27 cellular contexts compared by ENCODE assay signal in genomic region chr4:151935411-151935810, GRCh38.
"Had no signal": no experiment of that assay in that cellular context is flagged by ENCODE, and none has a peak within 500 bp of the region (broad histone marks: within the 10 kb centered on the region; RNA-seq: fewer than 3 reads in every experiment).

No MANE protein-coding gene starts in this region.

- H3K36me3 ChIP-seq: stomach, suprapubic skin, thoracic aorta, thyroid gland, tibial artery, tibial nerve, transverse colon, upper lobe of left lung, upper lobe of right lung, uterus, vagina had no signal

- H3K27me3 ChIP-seq: stomach, suprapubic skin, testis, thyroid gland, tibial artery, tibial nerve, transverse colon, upper lobe of left lung, upper lobe of right lung, uterus, vagina had no signal

- H3K27me3 Mint-ChIP-seq: stimulated activated naive CD8-positive, alpha-beta T cell treated with anti-CD3 and anti-CD28 coated beads, Interleukin-15, amount 100 ng/mL, for 72 hours; stimulated activated naive CD8-positive, alpha-beta T cell treated with anti-CD3 and anti-CD28 coated beads, Interleukin-15, Interleukin-2, amounts not matched to agents 100 ng/mL and 50 ng/mL, for 24 hours had no signal

- H3K9me3 Mint-ChIP-seq: stimulated activated effector memory CD8-positive, alpha-beta T cell treated with anti-CD3 and anti-CD28 coated beads, Interleukin-12 subunit alpha, Interleukin-12 subunit beta, amount 100 ng/mL, for 72 hours; stimulated activated naive B cell treated with anti-CD40 and anti-IgM and Interleukin-4, amounts not matched to agents 10 μg/mL and 1 μg/mL and 100 μg/mL, for 72 hours; stimulated activated naive CD8-positive, alpha-beta T cell treated with anti-CD3 and anti-CD28 coated beads, Interleukin-15, Interleukin-2, amounts not matched to agents 100 ng/mL and 50 ng/mL, for 24 hours; type B pancreatic cell had no signal

- DNase-seq: stimulated activated CD4-positive, alpha-beta T cell treated with anti-CD3 and anti-CD28 coated beads, Interleukin-2, amount 100 ng/mL, for 48 hours; stimulated activated CD4-positive, alpha-beta T cell treated with anti-CD3 and anti-CD28 coated beads, Interleukin-4, amount 100 ng/mL, for 1 hour; stimulated activated CD4-positive, alpha-beta T cell treated with anti-CD3 and anti-CD28 coated beads, Interleukin-4, amount 100 ng/mL, for 24 hours; stimulated activated CD4-positive, alpha-beta T cell treated with anti-CD3 and anti-CD28 coated beads, Interleukin-4, amount 100 ng/mL, for 4 hours; stimulated activated CD8-positive, alpha-beta memory T cell treated with anti-CD3 and anti-CD28 coated beads, Interleukin-4, amount 100 ng/mL, for 48 hours; stimulated activated naive B cell treated with anti-CD40 and anti-IgM and Interleukin-4, amounts not matched to agents 10 μg/mL and 1 μg/mL and 100 μg/mL, for 72 hours; stimulated activated naive CD4-positive, alpha-beta T cell; stimulated activated naive CD4-positive, alpha-beta T cell treated with Interleukin-2 at 50 U/mL for 16 hours; stimulated activated naive CD8-positive, alpha-beta T cell treated with anti-CD3 and anti-CD28 coated beads, Interleukin-15, amount 100 ng/mL, for 72 hours; stimulated activated naive CD8-positive, alpha-beta T cell treated with anti-CD3 and anti-CD28 coated beads, Interleukin-15, Interleukin-2, amounts not matched to agents 100 U/mL and 50 U/mL, for 24 hours; stomach; testis; thyroid gland; tibial artery; transverse colon; trophoblast cell; upper lobe of left lung; upper lobe of right lung; uterus had no signal

- H3K27ac Mint-ChIP-seq: stimulated activated effector memory CD8-positive, alpha-beta T cell treated with anti-CD3 and anti-CD28 coated beads, Interleukin-12 subunit alpha, Interleukin-12 subunit beta, amount 100 ng/mL, for 72 hours; stimulated activated memory B cell treated with anti-CD40 and anti-IgM and Interleukin-4, amounts not matched to agents 10 μg/mL and 1 μg/mL and 100 μg/mL, for 72 hours; stimulated activated naive B cell treated with anti-CD40 and anti-IgM and Interleukin-4, amounts not matched to agents 10 μg/mL and 1 μg/mL and 100 μg/mL, for 72 hours; stimulated activated naive CD8-positive, alpha-beta T cell treated with anti-CD3 and anti-CD28 coated beads, Interleukin-15, Interleukin-2, amounts not matched to agents 100 ng/mL and 50 ng/mL, for 24 hours; type B pancreatic cell had no signal

- H3K4me1 ChIP-seq: stomach, suprapubic skin, testis, thyroid gland, tibial artery, tibial nerve, transverse colon, upper lobe of left lung, upper lobe of right lung, uterus, vagina had no signal

- H3K36me3 Mint-ChIP-seq: stimulated activated effector memory CD8-positive, alpha-beta T cell treated with anti-CD3 and anti-CD28 coated beads, Interleukin-12 subunit alpha, Interleukin-12 subunit beta, amount 100 ng/mL, for 72 hours; stimulated activated memory B cell treated with anti-CD40 and anti-IgM and Interleukin-4, amounts not matched to agents 10 μg/mL and 1 μg/mL and 100 μg/mL, for 72 hours; stimulated activated naive B cell treated with anti-CD40 and anti-IgM and Interleukin-4, amounts not matched to agents 10 μg/mL and 1 μg/mL and 100 μg/mL, for 72 hours; type B pancreatic cell had no signal

- H3K4me3 ChIP-seq: stomach, suprapubic skin, testis, thoracic aorta, thyroid gland, tibial artery, tibial nerve, transverse colon, upper lobe of left lung, upper lobe of right lung, uterus, vagina had no signal

- H3K4me3 Mint-ChIP-seq: stimulated activated effector memory CD8-positive, alpha-beta T cell treated with anti-CD3 and anti-CD28 coated beads, Interleukin-12 subunit alpha, Interleukin-12 subunit beta, amount 100 ng/mL, for 72 hours; stimulated activated memory B cell treated with anti-CD40 and anti-IgM and Interleukin-4, amounts not matched to agents 10 μg/mL and 1 μg/mL and 100 μg/mL, for 72 hours; stimulated activated naive B cell treated with anti-CD40 and anti-IgM and Interleukin-4, amounts not matched to agents 10 μg/mL and 1 μg/mL and 100 μg/mL, for 72 hours; stimulated activated naive CD8-positive, alpha-beta T cell treated with anti-CD3 and anti-CD28 coated beads, Interleukin-15, amount 100 ng/mL, for 72 hours; stimulated activated naive CD8-positive, alpha-beta T cell treated with anti-CD3 and anti-CD28 coated beads, Interleukin-15, Interleukin-2, amounts not matched to agents 100 ng/mL and 50 ng/mL, for 24 hours; type B pancreatic cell had no signal

- H3K9me3 ChIP-seq: stomach, suprapubic skin, testis, thoracic aorta, thyroid gland, tibial artery, tibial nerve, transverse colon, upper lobe of left lung, upper lobe of right lung, uterus, vagina had no signal

- H3K4me1 Mint-ChIP-seq: stimulated activated effector memory CD8-positive, alpha-beta T cell treated with anti-CD3 and anti-CD28 coated beads, Interleukin-12 subunit alpha, Interleukin-12 subunit beta, amount 100 ng/mL, for 72 hours; stimulated activated memory B cell treated with anti-CD40 and anti-IgM and Interleukin-4, amounts not matched to agents 10 μg/mL and 1 μg/mL and 100 μg/mL, for 72 hours had no signal

- ATAC-seq: stimulated activated effector memory CD8-positive, alpha-beta T cell treated with anti-CD3 and anti-CD28 coated beads, Interleukin-12 subunit alpha, Interleukin-12 subunit beta, amount 100 ng/mL, for 72 hours; stimulated activated memory B cell treated with anti-CD40 and anti-IgM and Interleukin-4, amounts not matched to agents 10 μg/mL and 1 μg/mL and 100 μg/mL, for 72 hours; stimulated activated naive B cell treated with anti-CD40 and anti-IgM and Interleukin-4, amounts not matched to agents 10 μg/mL and 1 μg/mL and 100 μg/mL, for 72 hours; stimulated activated naive CD8-positive, alpha-beta T cell treated with anti-CD3 and anti-CD28 coated beads, Interleukin-15, amount 100 ng/mL, for 72 hours; stimulated activated naive CD8-positive, alpha-beta T cell treated with anti-CD3 and anti-CD28 coated beads, Interleukin-15, Interleukin-2, amounts not matched to agents 100 U/mL and 50 U/mL, for 24 hours; upper lobe of right lung had no signal
